In the genomic region with DNA sequence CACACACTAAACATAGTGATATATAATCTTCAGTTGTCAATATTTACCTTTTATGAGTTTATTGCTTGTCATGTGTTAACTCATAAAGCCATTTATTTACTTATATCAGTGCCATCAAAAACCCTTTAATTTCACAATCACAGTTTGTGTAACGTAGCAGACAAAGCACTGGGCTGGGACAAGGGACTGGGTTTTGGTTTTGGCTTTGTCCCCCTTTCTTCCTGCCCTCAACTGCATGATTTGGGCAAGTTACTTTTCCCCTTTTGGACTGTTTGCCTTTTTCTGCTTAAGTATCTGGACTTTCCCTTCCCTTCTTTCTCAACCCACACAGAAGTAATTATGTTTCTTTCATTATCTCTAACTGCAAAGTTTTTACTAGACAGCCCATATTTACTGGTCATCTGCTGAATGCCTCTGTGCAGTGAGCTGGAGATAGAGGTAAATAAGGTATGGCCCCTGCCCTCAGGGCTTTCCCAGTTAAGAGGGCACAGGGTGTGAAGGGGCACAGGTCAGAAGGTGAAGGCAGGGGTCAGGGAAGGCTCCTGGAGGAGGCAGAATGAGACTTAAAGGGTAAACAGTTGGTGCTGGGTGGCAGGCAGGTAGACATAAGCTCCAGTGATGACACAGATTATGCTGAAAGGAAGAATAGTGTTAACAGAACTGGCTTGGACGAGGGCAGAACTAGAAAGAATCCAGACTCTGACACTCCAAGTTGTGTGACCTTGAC, we compare ENCODE assay signal across 9 cellular contexts. TPM values are rescaled to one million over a fixed set of nuclear protein-coding genes. Genes with fewer than 3 reads are reported as not detected.
DNase-seq lines count a peak whose midpoint lies in the region; ATAC-seq, FAIRE-seq and TF ChIP-seq lines count a peak whose summit lies in the region.
"Had no signal": no experiment of that assay in that cellular context is flagged by ENCODE, and none has a peak within 500 bp of the region (broad histone marks: within the 10 kb centered on the region; RNA-seq: fewer than 3 reads in every experiment).

No MANE protein-coding gene starts in this region.

- no peak for TF ChIP-seq CTCF in fibroblast of villous mesenchyme (IDR thresholded peaks at IDR 0.05; ENCODE audit: insufficient read depth, low read depth, low read length)

- DNase-seq in GM12891 (ENCODE audit: insufficient read length, low spot score) (no peak), fibroblast of villous mesenchyme (ENCODE audit: low read depth) (peak; percentile 16), posterior vena cava (ENCODE audit: low spot score) (no peak), AML-193 (lab: John Stamatoyannopoulos, UW) (no peak), NCI-H345 treated with DMSO at 0.1 percent for 48 hours (lab: John Stamatoyannopoulos, UW; ENCODE audit: unreplicated experiment) (no peak)

- no peak overlapping the region for H3K4me3 ChIP-seq in fibroblast of villous mesenchyme (ENCODE audit: low read depth, low read length)
- H3K4me3 ChIP-seq: coronary artery had no signal

- intact Hi-C loops in posterior vena cava (cut with DNase I) = no loop called here

- TF ChIP-seq POLR2A in GM12891 (IDR thresholded peaks at IDR 0.05; ENCODE audit: low read depth, low read length) = no peak; the same call in 1 of the 2 replicates

- ATAC-seq in GM19463 (IDR thresholded peaks at IDR 0.05; ENCODE audit: unreplicated experiment) (peak; percentile 71), HG03354 (IDR thresholded peaks at IDR 0.05; ENCODE audit: poor library complexity, severe bottlenecking, unreplicated experiment) (peak; percentile 38), esophagus mucosa (no peak)

- FAIRE-seq in GM12891 (lab: Jason Lieb, UNC) = peak; percentile 38

TF ChIP-seq in GM12891, 5 proteins besides CTCF, POLR2A, EP300 and RAD21:
- TF ChIP-seq TAF1 (IDR thresholded peaks at IDR 0.05; ENCODE audit: low read depth, low read length) = no peak
- TF ChIP-seq POU2F2 (IDR thresholded peaks at IDR 0.05; ENCODE audit: low read depth, low read length) = no peak
- TF ChIP-seq POLR2AphosphoS5 (IDR thresholded peaks at IDR 0.05; ENCODE audit: low read depth, low read length) = no peak; the same call in 1 of the 2 replicates
- peak; percentile 45 for TF ChIP-seq SPI1 (IDR thresholded peaks at IDR 0.05; ENCODE audit: low read depth, low read length)
- peak; percentile 4 for TF ChIP-seq PAX5 (IDR thresholded peaks at IDR 0.05; ENCODE audit: insufficient read depth, low read length, severe bottlenecking)

RNA-seq across cellular contexts. Expression of gene NR3C1, which starts 14.8 kb away (rescaled TPM):
- 58.2 TPM for polyA plus RNA-seq in GM12891 (2012; ENCODE audit: low read depth, missing spikeins)
- total RNA-seq in fibroblast of villous mesenchyme = 44.8 and 55.7 TPM in 2 replicates
- total RNA-seq in posterior vena cava = 10 to 100 TPM; 67.8 to 73.5 TPM
- 32.4 TPM for total RNA-seq in esophagus mucosa
